9 cellular contexts compared by ENCODE assay signal in genomic region chr16:4115941-4116327, GRCh38. TPM values are rescaled to one million over a fixed set of nuclear protein-coding genes. Genes with fewer than 3 reads are reported as not detected.
DNase-seq lines count a peak whose midpoint lies in the region; ATAC-seq, FAIRE-seq and TF ChIP-seq lines count a peak whose summit lies in the region.
"Had no signal": no experiment of that assay in that cellular context is flagged by ENCODE, and none has a peak within 500 bp of the region (broad histone marks: within the 10 kb centered on the region; RNA-seq: fewer than 3 reads in every experiment).

No MANE protein-coding gene starts in this region.

- H3K9me3 ChIP-seq in right cardiac atrium (ENCODE audit: control insufficient read depth, low read length): no peaks in the 10 kb centered on the region

- WGBS in right cardiac atrium: under 1% methylated on average over 74 of the region's 74 CpGs

- intact Hi-C loops in right cardiac atrium (cut with DNase I): loop anchor here in 2 of 4 donors (5.0 to 10.0 kb wide), 4 partner anchors 66 to 136 kb away; partner anchors contain the start of gene SRL (in 1 of the 2)

- no peaks in the 10 kb centered on the region for H3K9me3 Mint-ChIP-seq in activated CD8-positive, alpha-beta memory T cell treated with anti-CD3 and anti-CD28 coated beads, Interleukin-2, amount 10 ng/mL, durations not matched to agents 7 days and 5 days (ENCODE audit: low read depth)
- H3K9me3 Mint-ChIP-seq in stimulated activated naive CD8-positive, alpha-beta T cell treated with anti-CD3 and anti-CD28 coated beads, Interleukin-15, amount 100 ng/mL, for 72 hours: no peaks in the 10 kb centered on the region

- no peak for TF ChIP-seq CTCF in RWPE1 (conservative IDR thresholded peaks at IDR 0.05; ENCODE audit: low read depth)

- H3K4me3 Mint-ChIP-seq in activated CD8-positive, alpha-beta memory T cell treated with anti-CD3 and anti-CD28 coated beads, Interleukin-2, amount 10 ng/mL, durations not matched to agents 7 days and 5 days: peak overlapping the region; percentile 71
- peak overlapping the region; percentile 61 to 89 for H3K4me3 Mint-ChIP-seq in stimulated activated naive CD8-positive, alpha-beta T cell treated with anti-CD3 and anti-CD28 coated beads, Interleukin-15, amount 100 ng/mL, for 72 hours

- no peak for FAIRE-seq in RCC 7860 (lab: Jason Lieb, UNC)

- no peaks in the 10 kb centered on the region for H3K27me3 ChIP-seq in right cardiac atrium (ENCODE audit: control insufficient read depth, insufficient read depth)

- peaks cover 41% of the 10 kb centered on the region for H3K4me1 Mint-ChIP-seq in activated CD8-positive, alpha-beta memory T cell treated with anti-CD3 and anti-CD28 coated beads, Interleukin-2, amount 10 ng/mL, durations not matched to agents 7 days and 5 days
- H3K4me1 Mint-ChIP-seq in stimulated activated naive CD8-positive, alpha-beta T cell treated with anti-CD3 and anti-CD28 coated beads, Interleukin-15, amount 100 ng/mL, for 72 hours: peaks cover 56% of the 10 kb centered on the region

- peak; percentile 34 for ATAC-seq in activated CD8-positive, alpha-beta memory T cell treated with anti-CD3 and anti-CD28 coated beads, Interleukin-2, amount 10 ng/mL, durations not matched to agents 7 days and 5 days
- ATAC-seq in right cardiac atrium: no peak
- peak; percentile 61 for ATAC-seq in stimulated activated naive CD8-positive, alpha-beta T cell treated with anti-CD3 and anti-CD28 coated beads, Interleukin-15, amount 100 ng/mL, for 72 hours

- CTCF ChIA-PET in activated CD8-positive, alpha-beta memory T cell treated with anti-CD3 and anti-CD28 coated beads, Interleukin-2, amount 10 ng/mL, durations not matched to agents 7 days and 5 days (lab: Charles Lee): interaction anchor here (1.1 to 4.0 kb wide), 5 partner anchors 33 to 391 kb away, joined by 3 to 23 read pairs (median 3); partner anchors contain the start of gene TFAP4
- CTCF ChIA-PET in RWPE1 (lab: Yijun Ruan, JAX): interaction anchor here (0.7 to 2.2 kb wide), 3 partner anchors 73 to 138 kb away, joined by 3 to 13 read pairs (median 6); no protein-coding TSS in a partner anchor

- no peak for DNase-seq in activated CD8-positive, alpha-beta memory T cell treated with anti-CD3 and anti-CD28 coated beads, Interleukin-2, amount 10 ng/mL, durations not matched to agents 7 days and 5 days
- DNase-seq in activated CD8-positive, alpha-beta memory T cell treated with anti-CD3 and anti-CD28 coated beads, Interleukin-2, amount 50 U/mL, for 4 hours: no peak
- DNase-seq in RWPE1 (ENCODE audit: low spot score) (peak; percentile 18), right cardiac atrium (no peak), NCI-H2227 treated with DMSO at 0.1 percent for 48 hours (lab: John Stamatoyannopoulos, UW) (no peak), NCI-H510A (lab: John Stamatoyannopoulos, UW) (no peak), RCC 7860 (ENCODE audit: low spot score) (no peak)
- DNase-seq in stimulated activated naive CD8-positive, alpha-beta T cell treated with anti-CD3 and anti-CD28 coated beads, Interleukin-15, amount 100 ng/mL, for 72 hours: no peak
- DNase-seq: DND-41 had no signal

- peaks cover 8% of the 10 kb centered on the region for H3K36me3 Mint-ChIP-seq in activated CD8-positive, alpha-beta memory T cell treated with anti-CD3 and anti-CD28 coated beads, Interleukin-2, amount 10 ng/mL, durations not matched to agents 7 days and 5 days

- peak overlapping the region; percentile 98 for H3K4me3 ChIP-seq in right cardiac atrium (ENCODE audit: low read length)

- H3K27ac Mint-ChIP-seq in activated CD8-positive, alpha-beta memory T cell treated with anti-CD3 and anti-CD28 coated beads, Interleukin-2, amount 10 ng/mL, durations not matched to agents 7 days and 5 days: no peak overlapping the region
- no peak overlapping the region for H3K27ac Mint-ChIP-seq in stimulated activated naive CD8-positive, alpha-beta T cell treated with anti-CD3 and anti-CD28 coated beads, Interleukin-15, amount 100 ng/mL, for 72 hours

- peaks cover 14% of the 10 kb centered on the region for H3K4me1 ChIP-seq in right cardiac atrium (ENCODE audit: control insufficient read depth, insufficient read depth, low read length)

- peak overlapping the region; percentile 77 for H3K27ac ChIP-seq in RWPE1
- H3K27ac ChIP-seq in right cardiac atrium (ENCODE audit: low read length): no peak overlapping the region

- H3K27me3 Mint-ChIP-seq in activated CD8-positive, alpha-beta memory T cell treated with anti-CD3 and anti-CD28 coated beads, Interleukin-2, amount 10 ng/mL, durations not matched to agents 7 days and 5 days: peaks cover 17% of the 10 kb centered on the region
- H3K27me3 Mint-ChIP-seq in stimulated activated naive CD8-positive, alpha-beta T cell treated with anti-CD3 and anti-CD28 coated beads, Interleukin-15, amount 100 ng/mL, for 72 hours: peaks cover 19% of the 10 kb centered on the region

- POLR2A ChIA-PET in RWPE1 (lab: Yijun Ruan, JAX; ENCODE audit: low non-redundant PET): interaction anchor here (0.6 kb wide), 1 partner anchor 57 kb away, joined by 3 read pairs; no protein-coding TSS in a partner anchor

RNA-seq across cellular contexts. Expression of gene ADCY9, which starts 0.3 kb away (rescaled TPM):
- 10 to 100 TPM in 1 of 2 experiments, 1 to 10 TPM in 1; 8.6 to 11.0 TPM for total RNA-seq in activated CD8-positive, alpha-beta memory T cell treated with anti-CD3 and anti-CD28 coated beads, Interleukin-2, amount 10 ng/mL, durations not matched to agents 7 days and 5 days
- 10 to 100 TPM; 25.9 to 31.4 (median 28.9) TPM for total RNA-seq in right cardiac atrium
- polyA plus RNA-seq in right cardiac atrium: 13.0 TPM

Comparison
In these comparisons a context has a peak if more than half of its experiments do, and no peak if none do; other contexts are left out.
1. ATAC-seq: peak in activated CD8-positive, alpha-beta memory T cell treated with anti-CD3 and anti-CD28 coated beads, Interleukin-2, amount 10 ng/mL, durations not matched to agents 7 days and 5 days (single experiment) and stimulated activated naive CD8-positive, alpha-beta T cell treated with anti-CD3 and anti-CD28 coated beads, Interleukin-15, amount 100 ng/mL, for 72 hours (single experiment); none in right cardiac atrium (0 of 2).